Comparison of ENCODE assay signal across 8 cellular contexts in genomic region chr10:7480742-7481381, GRCh38.
A peak's percentile ranks its signal among the peaks of the same experiment; 100 is the strongest.
DNase-seq lines count a peak whose midpoint lies in the region; ATAC-seq and TF ChIP-seq lines count a peak whose summit lies in the region.

No MANE protein-coding gene starts in this region.

- H3K4me1 Mint-ChIP-seq in mesothelial cell of epicardium: no peaks in the 10 kb centered on the region

- peak; percentile 32 for ATAC-seq in GM19467 (IDR thresholded peaks at IDR 0.05; ENCODE audit: unreplicated experiment)

- no peaks in the 10 kb centered on the region for H3K4me1 ChIP-seq in uterus

- TF ChIP-seq POLR2A in uterus (IDR thresholded peaks at IDR 0.05): no peak

- H3K36me3 ChIP-seq in GM06990 (ENCODE audit: control insufficient read depth, insufficient read depth, low read length): no peaks in the 10 kb centered on the region
- H3K36me3 ChIP-seq in KOPT-K1 (ENCODE audit: insufficient read depth, low read length): no peaks in the 10 kb centered on the region
- no peaks in the 10 kb centered on the region for H3K36me3 ChIP-seq in uterus

- H3K4me3 ChIP-seq in GM06990 (replicated peaks; ENCODE audit: low read depth, low read length) (no peak overlapping the region), uterus (no peak overlapping the region)

- peaks cover 33% of the 10 kb centered on the region for H3K27me3 Mint-ChIP-seq in mesothelial cell of epicardium (ENCODE audit: low read depth)

- H3K4me3 Mint-ChIP-seq in mesothelial cell of epicardium: no peak overlapping the region

- no peaks in the 10 kb centered on the region for H3K27me3 ChIP-seq in GM06990 (replicated peaks; ENCODE audit: control insufficient read depth, insufficient read depth, low read length)
- H3K27me3 ChIP-seq in uterus: no peaks in the 10 kb centered on the region

- H3K27ac ChIP-seq in KOPT-K1 (ENCODE audit: low read depth, low read length, poor library complexity, severe bottlenecking): peak overlapping the region; percentile 17
- no peak overlapping the region for H3K27ac ChIP-seq in uterus

- no peaks in the 10 kb centered on the region for H3K36me3 Mint-ChIP-seq in mesothelial cell of epicardium

- H3K9me3 Mint-ChIP-seq in mesothelial cell of epicardium: no peaks in the 10 kb centered on the region

- peak; percentile 75 for DNase-seq in GM06990 (ENCODE audit: extremely low read depth, insufficient read length)
- peak; percentile 13 for DNase-seq in kidney tubule cell (ENCODE audit: low spot score)
- DNase-seq in COLO668 (lab: John Stamatoyannopoulos, UW; ENCODE audit: unreplicated experiment): no peak
- no peak for DNase-seq in uterus
- no peak for DNase-seq in AG08395 (ENCODE audit: low spot score)
- DNase-seq in mesothelial cell of epicardium (ENCODE audit: low spot score in 2 of 2, unreplicated experiment in 2 of 2): no peak

- intact Hi-C loops in uterus (cut with DNase I; ENCODE audit: low total_unique reads): loop anchor here (10.0 kb wide), 1 partner anchor 714 kb away; no protein-coding TSS in a partner anchor

- no peak overlapping the region for H3K27ac Mint-ChIP-seq in mesothelial cell of epicardium

- H3K9me3 ChIP-seq in KOPT-K1 (ENCODE audit: insufficient read depth, low read length, poor library complexity, severe bottlenecking): no peaks in the 10 kb centered on the region
- no peaks in the 10 kb centered on the region for H3K9me3 ChIP-seq in uterus

- no peak for TF ChIP-seq CTCF in GM06990 (IDR thresholded peaks at IDR 0.05; ENCODE audit: insufficient read depth, low read length, poor library complexity, severe bottlenecking)
- TF ChIP-seq CTCF in uterus (IDR thresholded peaks at IDR 0.05): no peak
- TF ChIP-seq CTCF in mesothelial cell of epicardium (IDR thresholded peaks at IDR 0.05; ENCODE audit: unreplicated experiment): no peak

Comparison
In these comparisons a context has a peak if more than half of its experiments do, and no peak if none do; other contexts are left out.
1. DNase-seq: peak in GM06990 (single experiment) and kidney tubule cell (single experiment); none in COLO668 (single experiment), uterus (0 of 2), AG08395 (single experiment) and mesothelial cell of epicardium (0 of 2).